In the genomic region with DNA sequence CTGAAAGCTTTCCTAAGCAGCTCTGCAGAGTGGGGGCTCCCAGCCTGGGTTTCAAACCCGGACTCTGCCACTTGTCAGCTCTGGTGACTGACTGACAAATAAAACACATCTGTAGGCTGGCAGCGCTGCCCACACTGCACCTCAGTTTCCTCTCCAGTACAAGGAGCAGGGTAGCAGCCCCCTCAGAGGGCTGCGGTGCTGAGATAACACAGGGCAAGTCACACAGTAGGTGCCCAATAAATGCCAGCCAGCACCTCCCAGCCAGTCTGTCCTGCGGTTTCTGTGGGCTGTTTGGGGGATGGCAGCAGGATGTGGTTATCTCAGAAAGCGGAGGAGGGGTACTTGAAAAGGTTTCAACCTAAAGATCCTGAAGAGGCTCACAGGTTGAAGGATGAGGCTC, we compare ENCODE assay signal across 11 cellular contexts. TPM values are rescaled to one million over a fixed set of nuclear protein-coding genes. Genes with fewer than 3 reads are reported as not detected.
DNase-seq lines count a peak whose midpoint lies in the region; ATAC-seq and TF ChIP-seq lines count a peak whose summit lies in the region.
"Had no signal": no experiment of that assay in that cellular context is flagged by ENCODE, and none has a peak within 500 bp of the region (broad histone marks: within the 10 kb centered on the region; RNA-seq: fewer than 3 reads in every experiment).

No MANE protein-coding gene starts in this region.

- TF ChIP-seq CTCF in OCI-LY7 (conservative IDR thresholded peaks at IDR 0.05; ENCODE audit: low read length): no peak

- H3K9me3 Mint-ChIP-seq in naive B cell: no peaks in the 10 kb centered on the region

- H3K4me2 ChIP-seq in BLaER1 treated with 17β-estradiol and CSF1 and Interleukin-3, amounts not matched to agents 10 nM and 100 nM: peak overlapping the region; percentile 49 to 84 (median 72)
- peak overlapping the region; percentile 55 for H3K4me2 ChIP-seq in OCI-LY7 (ENCODE audit: low read length)

- no peak overlapping the region for H2AFZ ChIP-seq in OCI-LY7 (ENCODE audit: low read length)

- no TSS peak for BruUV-seq in OCI-LY7 (replicated peaks; lab: Mats Ljungman, UMichigan)

- no peak overlapping the region for H3K4me3 ChIP-seq in BLaER1 treated with 17β-estradiol and CSF1 and Interleukin-3, amounts not matched to agents 10 nM and 100 nM
- H3K4me3 ChIP-seq in OCI-LY7 (ENCODE audit: low read depth, low read length, poor library complexity, severe bottlenecking): no peak overlapping the region

- H4K20me1 ChIP-seq in BLaER1 treated with 17β-estradiol and CSF1 and Interleukin-3, amounts not matched to agents 10 nM and 100 nM: peaks cover 0 to 91% (median 28%) of the 10 kb centered on the region in 11 experiments; a peak in 18 of 22 replicates
- no peaks in the 10 kb centered on the region for H4K20me1 ChIP-seq in OCI-LY7 (ENCODE audit: insufficient read depth, low read length)

- peak; percentile 36 to 70 for ATAC-seq in naive B cell (ENCODE audit: low read depth in 2 of 2)
- ATAC-seq in HG02870 (IDR thresholded peaks at IDR 0.05; ENCODE audit: unreplicated experiment): no peak
- no peak for ATAC-seq in left lobe of liver

- H3K9me2 ChIP-seq in OCI-LY7 (ENCODE audit: insufficient read depth, low read length): no peaks in the 10 kb centered on the region

- CTCF ChIA-PET in OCI-LY7 (lab: Charles Lee; ENCODE audit: unreplicated experiment): no interaction called here

- H3K9ac ChIP-seq in BLaER1 treated with 17β-estradiol and CSF1 and Interleukin-3, amounts not matched to agents 10 nM and 100 nM: no peak overlapping the region

- DNase-seq in OCI-LY7 (ENCODE audit: low spot score) (peak; percentile 59), activated T-cell treated with anti-CD3 and anti-CD28 coated beads for 4 hours (peak; percentile 46), naive B cell (peak; percentile 32), EL (no peak), left lobe of liver (ENCODE audit: low spot score) (no peak), hepatic stellate cell (ENCODE audit: low spot score) (no peak)
- DNase-seq: NCI-H1092 treated with DMSO at 0.1 percent for 48 hours, sigmoid colon had no signal

- peaks cover 62 to 82% (median 73%) of the 10 kb centered on the region in 3 donors for H3K27me3 Mint-ChIP-seq in naive B cell

- intact Hi-C loops in OCI-LY7 (cut with micrococcal nuclease; ENCODE audit: unreplicated experiment): no loop called here

- H3K79me2 ChIP-seq in OCI-LY7 (ENCODE audit: insufficient read depth, low read depth, low read length): no peaks in the 10 kb centered on the region

- POLR2A ChIA-PET in OCI-LY7 (lab: Charles Lee): no interaction called here

- H3K4me1 ChIP-seq in BLaER1 treated with 17β-estradiol and CSF1 and Interleukin-3, amounts not matched to agents 10 nM and 100 nM: peaks cover 27 to 40% (median 35%) of the 10 kb centered on the region in 10 experiments
- peaks cover 44% of the 10 kb centered on the region for H3K4me1 ChIP-seq in OCI-LY7 (ENCODE audit: insufficient read depth, low read length, poor library complexity, severe bottlenecking)

- peak overlapping the region in 6 of 8 donors; percentile 34 to 84 (median 50) for H3K4me3 Mint-ChIP-seq in naive B cell

- peaks cover 19 to 38% (median 20%) of the 10 kb centered on the region in 3 donors for H3K4me1 Mint-ChIP-seq in naive B cell

- H3K27ac Mint-ChIP-seq in naive B cell: peak overlapping the region in 1 of 6 donors; percentile 73
- H3K27ac Mint-ChIP-seq: CD14-positive monocyte had no signal

- H3K36me3 Mint-ChIP-seq in naive B cell: peaks cover 0 to 7% of the 10 kb centered on the region in 2 donors

- no peak overlapping the region for H3K27ac ChIP-seq in BLaER1 treated with 17β-estradiol and CSF1 and Interleukin-3, amounts not matched to agents 10 nM and 100 nM
- no peak overlapping the region for H3K27ac ChIP-seq in OCI-LY7 (ENCODE audit: low read depth, low read length, poor library complexity, severe bottlenecking)
- H3K27ac ChIP-seq: sigmoid colon had no signal

- no peaks in the 10 kb centered on the region for H3K36me3 ChIP-seq in BLaER1 treated with 17β-estradiol and CSF1 and Interleukin-3, amounts not matched to agents 10 nM and 100 nM
- H3K36me3 ChIP-seq in OCI-LY7 (ENCODE audit: insufficient read depth, low read length): no peaks in the 10 kb centered on the region
- H3K36me3 ChIP-seq: sigmoid colon had no signal

- no peaks in the 10 kb centered on the region for H3K9me3 ChIP-seq in BLaER1 treated with 17β-estradiol and CSF1 and Interleukin-3, amounts not matched to agents 10 nM and 100 nM (replicated peaks in 1 of 11)
- no peaks in the 10 kb centered on the region for H3K9me3 ChIP-seq in OCI-LY7 (ENCODE audit: low read length)
- H3K9me3 ChIP-seq: sigmoid colon had no signal

- peaks cover 43 to 95% (median 71%) of the 10 kb centered on the region in 11 experiments for H3K27me3 ChIP-seq in BLaER1 treated with 17β-estradiol and CSF1 and Interleukin-3, amounts not matched to agents 10 nM and 100 nM

RNA-seq across cellular contexts. Expression of a gene that starts 1.5 kb away (rescaled TPM):
- total RNA-seq in OCI-LY7 (2014; rRNA removed; shearing (Covaris generic)): 0.21 and 0.25 TPM in 2 replicates
- total RNA-seq in OCI-LY7 (2022) (0.72 and 0.87 TPM in 2 replicates), left lobe of liver (4.8 TPM)
- not detected for polyA plus RNA-seq in naive B cell (ENCODE audit: low read depth in 6 of 6)
- total RNA-seq: sigmoid colon had no signal
- polyA plus RNA-seq: CD14-positive monocyte had no signal

RNA-seq across cellular contexts. Expression of a gene that starts 32.2 kb away (rescaled TPM):
- total RNA-seq in OCI-LY7 (2014; rRNA removed; shearing (Covaris generic)): not detected in 2 replicates
- not detected in 2 replicates for total RNA-seq in OCI-LY7 (2022)
- 1 to 10 TPM in 2 of 6 donors, under 1 TPM in 4; 0.71 to 2.6 (median 0.97) TPM for polyA plus RNA-seq in naive B cell (ENCODE audit: low read depth in 6 of 6)
- total RNA-seq in left lobe of liver: 23.2 TPM
- polyA plus RNA-seq: CD14-positive monocyte had no signal

RNA-seq across cellular contexts. Expression of a gene that starts 49.3 kb away (rescaled TPM):
- total RNA-seq in OCI-LY7 (2014; rRNA removed; shearing (Covaris generic)): not detected in 2 replicates
- not detected in 2 replicates for total RNA-seq in OCI-LY7 (2022)
- not detected for polyA plus RNA-seq in naive B cell (ENCODE audit: low read depth in 6 of 6)
- total RNA-seq in left lobe of liver: not detected
- total RNA-seq: sigmoid colon had no signal
- polyA plus RNA-seq: CD14-positive monocyte had no signal

Comparison
In these comparisons a context has a peak if more than half of its experiments do, and no peak if none do; other contexts are left out.
1. DNase-seq: peak in OCI-LY7 (single experiment), activated T-cell treated with anti-CD3 and anti-CD28 coated beads for 4 hours (single experiment) and naive B cell (single experiment); none in EL (single experiment), left lobe of liver (single experiment) and hepatic stellate cell (single experiment).
2. ATAC-seq: peak in naive B cell (2 of 2); none in HG02870 (single experiment) and left lobe of liver (single experiment).
3. RNA of a gene that starts 32.2 kb away (total RNA-seq): 23.2 TPM in left lobe of liver (single experiment); not detected in OCI-LY7; every median in the first group is over 10 times any median in the second.